Comparison of ENCODE assay signal across 15 cellular contexts in the genomic region with DNA sequence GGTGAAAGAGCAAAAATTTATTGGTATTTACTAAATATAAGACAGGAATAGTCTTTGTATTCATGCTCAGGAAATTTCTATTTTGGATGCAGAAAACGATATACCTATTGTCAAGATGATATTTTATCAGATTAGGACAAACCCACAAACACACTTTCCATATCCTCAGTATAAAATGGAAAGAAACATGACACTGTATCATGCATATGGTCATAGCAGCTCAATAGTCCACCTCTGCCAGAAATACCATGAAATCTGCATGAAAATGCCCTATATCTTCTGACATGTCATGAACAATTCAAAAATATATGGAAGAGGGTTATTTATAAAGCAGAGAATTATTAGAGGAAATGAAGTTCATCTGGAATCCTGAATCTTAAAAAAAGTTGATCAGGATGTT. TPM values are rescaled to one million over a fixed set of nuclear protein-coding genes. Genes with fewer than 3 reads are reported as not detected.
DNase-seq lines count a peak whose midpoint lies in the region; ATAC-seq and TF ChIP-seq lines count a peak whose summit lies in the region.
"Had no signal": no experiment of that assay in that cellular context is flagged by ENCODE, and none has a peak within 500 bp of the region (broad histone marks: within the 10 kb centered on the region; RNA-seq: fewer than 3 reads in every experiment).

No MANE protein-coding gene starts in this region.

- H3K9me3 ChIP-seq in PC-3 (ENCODE audit: low read length) (no peaks in the 10 kb centered on the region), mammary epithelial cell (replicated peaks; ENCODE audit: insufficient read depth, low read length) (no peaks in the 10 kb centered on the region), lower lobe of right lung (no peaks in the 10 kb centered on the region), thoracic aorta (no peaks in the 10 kb centered on the region)
- H3K9me3 ChIP-seq: neutrophil had no signal

- H3K27me3 ChIP-seq in PC-3 (ENCODE audit: low read length) = no peaks in the 10 kb centered on the region
- no peaks in the 10 kb centered on the region for H3K27me3 ChIP-seq in mammary epithelial cell (ENCODE audit: insufficient read depth, low read length)
- H3K27me3 ChIP-seq in lower lobe of right lung (ENCODE audit: low read depth) = no peaks in the 10 kb centered on the region
- H3K27me3 ChIP-seq in thoracic aorta (replicated peaks; ENCODE audit: insufficient read depth) = no peaks in the 10 kb centered on the region
- H3K27me3 ChIP-seq: neutrophil had no signal

- no peak for TF ChIP-seq CTCF in PC-3 (conservative IDR thresholded peaks at IDR 0.05; ENCODE audit: low read depth, low read length)
- no peak for TF ChIP-seq CTCF in mammary epithelial cell (conservative IDR thresholded peaks at IDR 0.05 in 1 of 2, IDR thresholded peaks at IDR 0.05 in 1 of 2; ENCODE audit: extremely low read depth in 1 of 2, insufficient read depth in 1 of 2, low read depth in 1 of 2, low read length in 2 of 2)
- TF ChIP-seq CTCF in lower lobe of right lung (IDR thresholded peaks at IDR 0.05) = no peak
- TF ChIP-seq CTCF in thoracic aorta (IDR thresholded peaks at IDR 0.05) = no peak

- H3K4me3 ChIP-seq in PC-3 (ENCODE audit: low read length) (no peak overlapping the region), mammary epithelial cell (replicated peaks in 1 of 3; ENCODE audit: insufficient read depth in 1 of 3, low read depth in 2 of 3, low read length in 3 of 3) (no peak overlapping the region), lower lobe of right lung (no peak overlapping the region), thoracic aorta (no peak overlapping the region)
- H3K4me3 ChIP-seq: lung had no signal

- no peaks in the 10 kb centered on the region for H3K79me2 ChIP-seq in PC-3 (ENCODE audit: low read length)
- no peaks in the 10 kb centered on the region for H3K79me2 ChIP-seq in mammary epithelial cell (ENCODE audit: insufficient read depth, low read length)

- ATAC-seq in PC-3 = no peak
- ATAC-seq in lower lobe of right lung = no peak
- ATAC-seq in thoracic aorta (ENCODE audit: insufficient number of reproducible peaks, low FRiP score, low read depth) = no peak
- ATAC-seq in GM19467 (IDR thresholded peaks at IDR 0.05; ENCODE audit: unreplicated experiment) = no peak
- ATAC-seq in GM21717 (IDR thresholded peaks at IDR 0.05; ENCODE audit: unreplicated experiment) = no peak
- ATAC-seq: activated CD4-positive, alpha-beta T cell treated with anti-CD3 and anti-CD28 coated beads for 36 hours had no signal

- no peaks in the 10 kb centered on the region for H4K20me1 ChIP-seq in PC-3 (ENCODE audit: low read length)
- H4K20me1 ChIP-seq in mammary epithelial cell (ENCODE audit: insufficient read depth, low read length) = no peaks in the 10 kb centered on the region

- peaks cover 68% of the 10 kb centered on the region for H3K4me1 ChIP-seq in PC-3 (ENCODE audit: insufficient read depth, low read length)
- peaks cover 79% of the 10 kb centered on the region for H3K4me1 ChIP-seq in mammary epithelial cell (ENCODE audit: insufficient read depth, low read length)
- H3K4me1 ChIP-seq in lower lobe of right lung = peaks cover 56% of the 10 kb centered on the region
- H3K4me1 ChIP-seq in thoracic aorta (ENCODE audit: control insufficient read depth in 1 of 2, low read depth in 2 of 2) = peaks cover 23 to 35% of the 10 kb centered on the region in 2 donors

- POLR2A ChIA-PET in PC-3 (lab: Charles Lee; ENCODE audit: unreplicated experiment) = no interaction called here

- CTCF ChIA-PET in PC-3 (lab: Charles Lee) (interaction anchor here (1.3 kb wide), 1 partner anchor 11 kb away, joined by 3 read pairs; the partner anchor contains the start of gene HINT3), mammary epithelial cell (lab: Charles Lee; ENCODE audit: low non-redundant PET) (no interaction called here)

- dilution Hi-C loops in mammary epithelial cell (cut with HindIII; ENCODE audit: low sequenced_read_pairs) = loop anchor here (5.0 kb wide), 1 partner anchor 153 kb away; the partner anchor contains the start of gene NCOA7

- H3K9ac ChIP-seq in PC-3 (ENCODE audit: low read length) (peak overlapping the region; percentile 42; the same call in 1 of the 2 replicates), mammary epithelial cell (ENCODE audit: insufficient read depth, low read length) (no peak overlapping the region)

- H3K36me3 ChIP-seq in PC-3 (ENCODE audit: low read depth, low read length) (no peaks in the 10 kb centered on the region), mammary epithelial cell (ENCODE audit: insufficient read depth, low read length) (no peaks in the 10 kb centered on the region), lower lobe of right lung (no peaks in the 10 kb centered on the region), thoracic aorta (no peaks in the 10 kb centered on the region)
- H3K36me3 ChIP-seq: neutrophil had no signal

- BruUV-seq in PC-3 (replicated peaks; lab: Mats Ljungman, UMichigan) = no TSS peak
- no TSS peak for BruUV-seq in mammary epithelial cell (replicated peaks; lab: Mats Ljungman, UMichigan)

- DNase-seq in PC-3 (no peak), mammary epithelial cell (no peak), lower lobe of right lung (no peak), thoracic aorta (ENCODE audit: low spot score) (no peak), mucosa of gallbladder (ENCODE audit: low spot score) (no peak)
- DNase-seq in stimulated activated CD4-positive, alpha-beta T cell treated with anti-CD3 and anti-CD28 coated beads, Interleukin-2, amount 100 ng/mL, for 48 hours = no peak
- DNase-seq: activated CD4-positive, alpha-beta T cell treated with anti-CD3 and anti-CD28 coated beads for 36 hours; activated CD8-positive, alpha-beta memory T cell treated with anti-CD3 and anti-CD28 coated beads, Interleukin-2, amount 50 U/mL, for 48 hours; activated naive CD4-positive, alpha-beta T cell; effector CD4-positive, alpha-beta T cell; stimulated activated naive CD4-positive, alpha-beta T cell treated with Interleukin-2 at 50 U/mL for 16 hours had no signal

- H2AFZ ChIP-seq in PC-3 (ENCODE audit: low read length) = no peak overlapping the region
- H2AFZ ChIP-seq in mammary epithelial cell (ENCODE audit: low read depth, low read length) = no peak overlapping the region

- in situ Hi-C loops in mammary epithelial cell (cut with MboI; ENCODE audit: low sequenced_read_pairs in 2 of 2) = loop anchor here in 1 of 2 donors (5.0 kb wide), 1 partner anchor 38 kb away; no protein-coding TSS in a partner anchor

- H3K27ac ChIP-seq in PC-3 (ENCODE audit: low read length) (peak overlapping the region; percentile 82), mammary epithelial cell (ENCODE audit: insufficient read depth, low read depth, low read length) (peak overlapping the region; percentile 88), lower lobe of right lung (peak overlapping the region; percentile 75), thoracic aorta (peak overlapping the region; percentile 47 to 66)

- no peaks in the 10 kb centered on the region for H3K9me2 ChIP-seq in PC-3 (replicated peaks; ENCODE audit: low read length)

- H3F3A ChIP-seq in PC-3 (ENCODE audit: low read length, unreplicated experiment) = no peaks in the 10 kb centered on the region

- H3K4me2 ChIP-seq in PC-3 (ENCODE audit: low read length) (peak overlapping the region; percentile 32), mammary epithelial cell (ENCODE audit: insufficient read depth, low read depth, low read length) (no peak overlapping the region)

- WGBS in mammary epithelial cell (ENCODE audit: low coverage, missing lambda C conversion rate) = 57% methylated on average over 1 of the region's 1 CpG

- intact Hi-C loops in PC-3 (cut with micrococcal nuclease) = no loop called here
- intact Hi-C loops in mammary epithelial cell (cut with micrococcal nuclease) = no loop called here
- intact Hi-C loops in lower lobe of right lung (cut with DNase I) = no loop called here

RNA-seq across cellular contexts. Expression of gene HINT3, which starts 11.7 kb away (rescaled TPM):
- total RNA-seq in PC-3 (2014; rRNA removed) (7.8 and 8.0 TPM in 2 replicates), mammary epithelial cell (10 to 100 TPM; 13.3 to 23.5 TPM), lower lobe of right lung (28.3 TPM), thoracic aorta (10 to 100 TPM; 18.4 to 23.1 TPM), mucosa of gallbladder (32.3 TPM)
- 0.94 TPM for polyA plus RNA-seq in mammary epithelial cell
- polyA minus RNA-seq in mammary epithelial cell = 0.93 TPM

RNA-seq across cellular contexts. Expression of gene TRMT11, which starts 41.4 kb away (rescaled TPM):
- total RNA-seq in PC-3 (2014; rRNA removed) = 17.9 and 23.5 TPM in 2 replicates
- total RNA-seq in mammary epithelial cell = 10 to 100 TPM; 19.5 to 23.3 TPM
- polyA plus RNA-seq in mammary epithelial cell = 14.8 TPM
- 2.7 TPM for polyA minus RNA-seq in mammary epithelial cell
- total RNA-seq in lower lobe of right lung = 17.1 TPM
- total RNA-seq in thoracic aorta = 10 to 100 TPM; 33.6 to 54.0 TPM
- 18.0 TPM for total RNA-seq in mucosa of gallbladder
